In the genomic region with DNA sequence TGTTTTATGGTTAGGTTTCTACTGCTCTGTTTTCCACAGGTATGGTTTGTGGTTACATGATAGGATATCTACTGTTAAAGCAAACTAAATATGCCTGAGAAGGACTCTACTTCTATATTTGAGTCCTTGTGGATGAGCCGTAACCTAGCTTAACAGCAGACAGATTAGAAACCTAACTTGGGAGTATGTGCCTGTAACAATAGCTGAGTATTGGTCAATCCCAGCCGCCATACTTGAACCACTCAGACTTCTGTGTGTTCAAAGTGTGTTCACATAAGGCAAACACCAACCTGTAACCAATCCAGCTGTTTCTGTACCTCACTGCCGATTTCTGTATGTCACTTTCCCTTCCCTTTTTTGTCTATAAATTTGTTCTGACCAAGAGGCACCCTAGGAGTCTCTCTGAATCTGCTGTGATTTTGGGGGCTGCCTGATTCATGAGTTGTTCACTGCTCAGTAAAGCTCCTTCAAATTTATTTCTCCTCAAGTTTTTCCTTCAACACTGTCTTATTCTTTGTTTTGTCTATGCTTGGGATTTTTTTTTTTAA, we compare ENCODE assay signal across 20 cellular contexts. TPM values are rescaled to one million over a fixed set of nuclear protein-coding genes. Genes with fewer than 3 reads are reported as not detected.
DNase-seq lines count a peak whose midpoint lies in the region; ATAC-seq and TF ChIP-seq lines count a peak whose summit lies in the region.
"Had no signal": no experiment of that assay in that cellular context is flagged by ENCODE, and none has a peak within 500 bp of the region (broad histone marks: within the 10 kb centered on the region; RNA-seq: fewer than 3 reads in every experiment).

No MANE protein-coding gene starts in this region.

- no peak for DNase-seq in CD4-positive, alpha-beta T cell
- DNase-seq in activated B cell treated with CpG ODN at 0.5 μM for 24 hours (no peak), COLO829 (ENCODE audit: low spot score) (no peak), superior temporal gyrus (ENCODE audit: extremely low spot score) (no peak)
- DNase-seq: activated CD4-positive, alpha-beta T cell treated with anti-CD3 and anti-CD28 coated beads, Interleukin-2, amount 10 ng/mL, durations not matched to agents 24 days and 14 days; activated naive CD8-positive, alpha-beta T cell treated with anti-CD3 and anti-CD28 coated beads for 36 hours; cerebellar nuclear complex; head of caudate nucleus; NCI-H510A; occipital lobe; retina; stimulated activated CD4-positive, alpha-beta T cell treated with anti-CD3 and anti-CD28 coated beads, Interleukin-4, amount 100 ng/mL, for 24 hours; upper lobe of right lung had no signal

- no peak overlapping the region for H3K9ac ChIP-seq in HUES6 (ENCODE audit: low read length)
- H3K9ac ChIP-seq: BLaER1 treated with 17β-estradiol and CSF1 and Interleukin-3, amounts not matched to agents 10 nM and 100 nM had no signal

- intact Hi-C loops in CD4-positive, alpha-beta T cell (cut with DNase I, micrococcal nuclease): no loop called here
- intact Hi-C loops in activated B cell treated with CpG ODN at 0.5 μM for 24 hours (cut with micrococcal nuclease): no loop called here

- H3K9me3 Mint-ChIP-seq in CD4-positive, alpha-beta T cell: no peaks in the 10 kb centered on the region
- no peaks in the 10 kb centered on the region for H3K9me3 Mint-ChIP-seq in activated B cell treated with CpG ODN at 0.5 μM for 24 hours
- H3K9me3 Mint-ChIP-seq: activated CD4-positive, alpha-beta T cell treated with anti-CD3 and anti-CD28 coated beads, Interleukin-2, amount 10 ng/mL, durations not matched to agents 24 days and 14 days; activated naive CD8-positive, alpha-beta T cell treated with anti-CD3 and anti-CD28 coated beads for 36 hours; activated T-helper 17 cell treated with anti-CD3 and anti-CD28 coated beads, Interleukin-2, amount 50 U/mL, for 72 hours; T-helper 1 cell treated with Interleukin-12 subunit alpha and Interleukin-12 subunit beta and Interleukin-4 antibody, amounts not matched to agents 30 μg/mL and 1 μg/mL, for 36 hours had no signal

- peaks cover 29% of the 10 kb centered on the region for H3K4me1 ChIP-seq in HUES6 (ENCODE audit: control insufficient read depth, insufficient read depth, low read length)

- H3K36me3 Mint-ChIP-seq in CD4-positive, alpha-beta T cell (ENCODE audit: low read depth): peaks cover 48% of the 10 kb centered on the region
- H3K36me3 Mint-ChIP-seq in activated B cell treated with CpG ODN at 0.5 μM for 24 hours (ENCODE audit: low read depth): peaks cover 22% of the 10 kb centered on the region

- 0 out of 2 replicates have a peak, but pooled peaks cover 7% of the 10 kb centered on the region for H3K36me3 ChIP-seq in HUES6 (ENCODE audit: control insufficient read depth, insufficient read depth, low read length)
- H3K36me3 ChIP-seq: upper lobe of right lung had no signal

- no peak overlapping the region for H3K4me3 ChIP-seq in HUES6 (ENCODE audit: low read depth, low read length)
- H3K4me3 ChIP-seq: BLaER1 treated with 17β-estradiol and CSF1 and Interleukin-3, amounts not matched to agents 10 nM and 100 nM; upper lobe of right lung had no signal

- peaks cover 46% of the 10 kb centered on the region for H3K4me1 Mint-ChIP-seq in CD4-positive, alpha-beta T cell (ENCODE audit: low read depth)
- peaks cover 39% of the 10 kb centered on the region for H3K4me1 Mint-ChIP-seq in activated B cell treated with CpG ODN at 0.5 μM for 24 hours

- H3K27me3 ChIP-seq in CD4-positive, alpha-beta T cell (ENCODE audit: control insufficient read depth, insufficient read depth, low read length): no peaks in the 10 kb centered on the region
- H3K27me3 ChIP-seq in HUES6 (ENCODE audit: control insufficient read depth, insufficient read depth, low read length): no peaks in the 10 kb centered on the region
- H3K27me3 ChIP-seq: BLaER1 treated with 17β-estradiol and CSF1 and Interleukin-3, amounts not matched to agents 10 nM and 100 nM; upper lobe of right lung had no signal

- H3K9me3 ChIP-seq in CD4-positive, alpha-beta T cell (ENCODE audit: control insufficient read depth, low read length): no peaks in the 10 kb centered on the region
- H3K9me3 ChIP-seq in HUES6 (ENCODE audit: control insufficient read depth, insufficient read depth, low read depth, low read length): no peaks in the 10 kb centered on the region
- H3K9me3 ChIP-seq: upper lobe of right lung had no signal

- H3K27ac Mint-ChIP-seq in CD4-positive, alpha-beta T cell: no peak overlapping the region
- H3K27ac Mint-ChIP-seq in activated B cell treated with CpG ODN at 0.5 μM for 24 hours: peak overlapping the region; percentile 10
- H3K27ac Mint-ChIP-seq: activated CD4-positive, alpha-beta T cell treated with anti-CD3 and anti-CD28 coated beads, Interleukin-2, amount 10 ng/mL, durations not matched to agents 24 days and 14 days; activated naive CD8-positive, alpha-beta T cell treated with anti-CD3 and anti-CD28 coated beads for 36 hours; activated T-helper 17 cell treated with anti-CD3 and anti-CD28 coated beads, Interleukin-2, amount 50 U/mL, for 72 hours; T-helper 1 cell treated with Interleukin-12 subunit alpha and Interleukin-12 subunit beta and Interleukin-4 antibody, amounts not matched to agents 30 μg/mL and 1 μg/mL, for 36 hours had no signal

- no peak overlapping the region for H3K27ac ChIP-seq in CD4-positive, alpha-beta T cell (ENCODE audit: low read depth, low read length)
- peak overlapping the region; percentile 38; the same call in 1 of the 2 replicates for H3K27ac ChIP-seq in HUES6 (ENCODE audit: low read depth, low read length)
- H3K27ac ChIP-seq: BLaER1 treated with 17β-estradiol and CSF1 and Interleukin-3, amounts not matched to agents 10 nM and 100 nM; upper lobe of right lung had no signal

- no peak for ATAC-seq in CD4-positive, alpha-beta T cell (ENCODE audit: poor library complexity)
- ATAC-seq in GM19395 (IDR thresholded peaks at IDR 0.05; ENCODE audit: unreplicated experiment) (peak; percentile 53), activated B cell treated with CpG ODN at 0.5 μM for 24 hours (ENCODE audit: low read depth) (peak; percentile 31), HG02571 (IDR thresholded peaks at IDR 0.05; ENCODE audit: unreplicated experiment) (no peak), GM18517 (IDR thresholded peaks at IDR 0.05; ENCODE audit: unreplicated experiment) (no peak)
- ATAC-seq: activated T-helper 17 cell treated with anti-CD3 and anti-CD28 coated beads, Interleukin-2, amount 50 U/mL, for 72 hours; upper lobe of right lung had no signal

- TF ChIP-seq CTCF in CD4-positive, alpha-beta T cell (IDR thresholded peaks at IDR 0.05): no peak
- no peak for TF ChIP-seq CTCF in activated B cell treated with CpG ODN at 0.5 μM for 24 hours (IDR thresholded peaks at IDR 0.05)

- POLR2A ChIA-PET in CD4-positive, alpha-beta T cell (lab: Charles Lee): no interaction called here
- POLR2A ChIA-PET in activated B cell treated with CpG ODN at 0.5 μM for 24 hours (lab: Charles Lee): interaction anchor here (1.9 kb wide), 1 partner anchor 37 kb away, joined by 5 read pairs; the partner anchor contains the start of gene PHF3

- CTCF ChIA-PET in CD4-positive, alpha-beta T cell (lab: Charles Lee): interaction anchor here (1.0 kb wide), 1 partner anchor 37 kb away, joined by 4 read pairs; the partner anchor contains the start of gene PHF3
- CTCF ChIA-PET in activated B cell treated with CpG ODN at 0.5 μM for 24 hours (lab: Charles Lee): no interaction called here

- H3K27me3 Mint-ChIP-seq in CD4-positive, alpha-beta T cell: no peaks in the 10 kb centered on the region
- H3K27me3 Mint-ChIP-seq in activated B cell treated with CpG ODN at 0.5 μM for 24 hours: no peaks in the 10 kb centered on the region
- H3K27me3 Mint-ChIP-seq: activated CD4-positive, alpha-beta T cell treated with anti-CD3 and anti-CD28 coated beads, Interleukin-2, amount 10 ng/mL, durations not matched to agents 24 days and 14 days; activated naive CD8-positive, alpha-beta T cell treated with anti-CD3 and anti-CD28 coated beads for 36 hours; activated T-helper 17 cell treated with anti-CD3 and anti-CD28 coated beads, Interleukin-2, amount 50 U/mL, for 72 hours had no signal

- H3K4me3 Mint-ChIP-seq in CD4-positive, alpha-beta T cell: peak overlapping the region; percentile 4
- no peak overlapping the region for H3K4me3 Mint-ChIP-seq in activated B cell treated with CpG ODN at 0.5 μM for 24 hours
- H3K4me3 Mint-ChIP-seq: activated CD4-positive, alpha-beta T cell treated with anti-CD3 and anti-CD28 coated beads, Interleukin-2, amount 10 ng/mL, durations not matched to agents 24 days and 14 days; activated naive CD8-positive, alpha-beta T cell treated with anti-CD3 and anti-CD28 coated beads for 36 hours; activated T-helper 17 cell treated with anti-CD3 and anti-CD28 coated beads, Interleukin-2, amount 50 U/mL, for 72 hours; T-helper 1 cell treated with Interleukin-12 subunit alpha and Interleukin-12 subunit beta and Interleukin-4 antibody, amounts not matched to agents 30 μg/mL and 1 μg/mL, for 36 hours had no signal

RNA-seq across cellular contexts. Expression of gene PHF3, which starts 37.1 kb away (rescaled TPM):
- total RNA-seq in CD4-positive, alpha-beta T cell: 100 to 1,000 TPM; 125 to 136 TPM
- total RNA-seq in activated B cell treated with CpG ODN at 0.5 μM for 24 hours: 52.4 and 56.7 TPM in 2 replicates

Comparison
In these comparisons a context has a peak if more than half of its experiments do, and no peak if none do; other contexts are left out.
1. ATAC-seq: peak in GM19395 (single experiment) and activated B cell treated with CpG ODN at 0.5 μM for 24 hours (single experiment); none in CD4-positive, alpha-beta T cell (single experiment), HG02571 (single experiment) and GM18517 (single experiment).